ENCODE assay signal across 18 cellular contexts in genomic region chr12:116713529-116713928, GRCh38. TPM values are rescaled to one million over a fixed set of nuclear protein-coding genes. Genes with fewer than 3 reads are reported as not detected.
DNase-seq lines count a peak whose midpoint lies in the region; ATAC-seq, FAIRE-seq and TF ChIP-seq lines count a peak whose summit lies in the region.
"Had no signal": no experiment of that assay in that cellular context is flagged by ENCODE, and none has a peak within 500 bp of the region (broad histone marks: within the 10 kb centered on the region; RNA-seq: fewer than 3 reads in every experiment).

No MANE protein-coding gene starts in this region.

- CTCF ChIA-PET in CD8-positive, alpha-beta T cell (lab: Charles Lee), result no interaction called here

- peaks cover 11% of the 10 kb centered on the region for H3K36me3 ChIP-seq in CD8-positive, alpha-beta T cell (ENCODE audit: insufficient read depth, low read length)
- H3K36me3 ChIP-seq in small intestine (ENCODE audit: control insufficient read depth in 2 of 2, insufficient read depth in 2 of 2, low read length in 2 of 2) (peaks cover 4 to 12% of the 10 kb centered on the region in 2 donors), tibial artery (peaks cover 15 to 32% (median 17%) of the 10 kb centered on the region in 3 donors)

- no peak overlapping the region for H3K4me3 Mint-ChIP-seq in CD8-positive, alpha-beta T cell
- H3K4me3 Mint-ChIP-seq in chondrocyte (ENCODE audit: unreplicated experiment), result no peak overlapping the region
- no peak overlapping the region for H3K4me3 Mint-ChIP-seq in stimulated activated effector memory CD8-positive, alpha-beta T cell treated with anti-CD3 and anti-CD28 coated beads, Interleukin-12 subunit alpha, Interleukin-12 subunit beta, amount 100 ng/mL, for 72 hours
- H3K4me3 Mint-ChIP-seq: activated CD4-positive, alpha-beta memory T cell treated with anti-CD3 and anti-CD28 coated beads, Interleukin-2, amount 10 ng/mL, durations not matched to agents 7 days and 5 days had no signal

- H3K27ac Mint-ChIP-seq in CD8-positive, alpha-beta T cell, result peak overlapping the region; percentile 50
- no peak overlapping the region for H3K27ac Mint-ChIP-seq in chondrocyte (ENCODE audit: unreplicated experiment)
- H3K27ac Mint-ChIP-seq in stimulated activated effector memory CD8-positive, alpha-beta T cell treated with anti-CD3 and anti-CD28 coated beads, Interleukin-12 subunit alpha, Interleukin-12 subunit beta, amount 100 ng/mL, for 72 hours, result peak overlapping the region; percentile 49
- H3K27ac Mint-ChIP-seq: activated CD4-positive, alpha-beta memory T cell treated with anti-CD3 and anti-CD28 coated beads, Interleukin-2, amount 10 ng/mL, durations not matched to agents 7 days and 5 days had no signal

- no peak for FAIRE-seq in small intestine (lab: Jason Lieb, UNC)
- FAIRE-seq: GM19239 had no signal

- 92 to 100% (median 97%) methylated on average over 2 of the region's 2 CpGs for WGBS in small intestine, 3 donors

- H3K27ac ChIP-seq in CD8-positive, alpha-beta T cell (ENCODE audit: low read depth, low read length), result no peak overlapping the region
- H3K27ac ChIP-seq in small intestine (ENCODE audit: low read depth in 1 of 2, low read length in 1 of 2) (no peak overlapping the region), tibial artery (no peak overlapping the region)
- H3K27ac ChIP-seq: heart left ventricle, left lung had no signal

- POLR2A ChIA-PET in CD8-positive, alpha-beta T cell (lab: Charles Lee), result no interaction called here

- H3K27me3 Mint-ChIP-seq in CD8-positive, alpha-beta T cell (ENCODE audit: low read depth), result no peaks in the 10 kb centered on the region
- H3K27me3 Mint-ChIP-seq in chondrocyte (ENCODE audit: low read depth), result peaks cover 16% of the 10 kb centered on the region

- TF ChIP-seq CTCF in CD8-positive, alpha-beta T cell (IDR thresholded peaks at IDR 0.05), result no peak
- TF ChIP-seq CTCF in chondrocyte (IDR thresholded peaks at IDR 0.05) (peak; percentile 48), tibial artery (IDR thresholded peaks at IDR 0.05) (no peak)

- DNase-seq in CD8-positive, alpha-beta T cell, result no peak
- peak; percentile 33 for DNase-seq in NAMALWA (ENCODE audit: low spot score)
- DNase-seq in chondrocyte (ENCODE audit: low spot score), result no peak
- DNase-seq in stimulated activated effector memory CD8-positive, alpha-beta T cell treated with anti-CD3 and anti-CD28 coated beads, Interleukin-12 subunit alpha, Interleukin-12 subunit beta, amount 100 ng/mL, for 72 hours (ENCODE audit: low spot score in 2 of 2), result no peak
- DNase-seq in small intestine, result no peak
- DNase-seq in central memory CD4-positive, alpha-beta T cell, result no peak
- DNase-seq in tibial artery, result no peak
- DNase-seq: activated CD4-positive, alpha-beta memory T cell treated with anti-CD3 and anti-CD28 coated beads, Interleukin-2, amount 10 ng/mL, durations not matched to agents 7 days and 5 days; activated CD4-positive, CD25-positive, alpha-beta regulatory T cell; activated gamma-delta T cell; activated T-cell treated with anti-CD3 and anti-CD28 coated beads for 4 hours; left lung; NCI-H1105 treated with DMSO at 0.1 percent for 48 hours; NCI-H2107; NK-92 treated with Interleukin-12 subunit alpha and Interleukin-12 subunit beta, amount 100 ng/mL, for 24 hours; RPMI8226 had no signal

- ATAC-seq in CD8-positive, alpha-beta T cell, result no peak
- ATAC-seq in stimulated activated effector memory CD8-positive, alpha-beta T cell treated with anti-CD3 and anti-CD28 coated beads, Interleukin-12 subunit alpha, Interleukin-12 subunit beta, amount 100 ng/mL, for 72 hours, result no peak
- ATAC-seq: heart left ventricle, left lung had no signal

- peaks cover 47% of the 10 kb centered on the region for H3K36me3 Mint-ChIP-seq in CD8-positive, alpha-beta T cell
- peaks cover 8% of the 10 kb centered on the region for H3K36me3 Mint-ChIP-seq in chondrocyte (ENCODE audit: low read depth)
- peaks cover 58% of the 10 kb centered on the region for H3K36me3 Mint-ChIP-seq in stimulated activated effector memory CD8-positive, alpha-beta T cell treated with anti-CD3 and anti-CD28 coated beads, Interleukin-12 subunit alpha, Interleukin-12 subunit beta, amount 100 ng/mL, for 72 hours

- no peak overlapping the region for H3K4me3 ChIP-seq in CD8-positive, alpha-beta T cell (ENCODE audit: low read depth, low read length)
- H3K4me3 ChIP-seq in small intestine (ENCODE audit: low read depth in 1 of 2, low read length in 2 of 2), result no peak overlapping the region
- H3K4me3 ChIP-seq in tibial artery, result no peak overlapping the region
- H3K4me3 ChIP-seq: heart left ventricle, left lung had no signal

- H3K9me3 Mint-ChIP-seq in CD8-positive, alpha-beta T cell, result no peaks in the 10 kb centered on the region
- no peaks in the 10 kb centered on the region for H3K9me3 Mint-ChIP-seq in chondrocyte (ENCODE audit: low read depth)
- no peaks in the 10 kb centered on the region for H3K9me3 Mint-ChIP-seq in stimulated activated effector memory CD8-positive, alpha-beta T cell treated with anti-CD3 and anti-CD28 coated beads, Interleukin-12 subunit alpha, Interleukin-12 subunit beta, amount 100 ng/mL, for 72 hours
- H3K9me3 Mint-ChIP-seq: activated CD4-positive, alpha-beta memory T cell treated with anti-CD3 and anti-CD28 coated beads, Interleukin-2, amount 10 ng/mL, durations not matched to agents 7 days and 5 days had no signal

- peaks cover 7% of the 10 kb centered on the region for H3K4me1 Mint-ChIP-seq in CD8-positive, alpha-beta T cell (ENCODE audit: low read depth)
- peaks cover 39% of the 10 kb centered on the region for H3K4me1 Mint-ChIP-seq in chondrocyte (ENCODE audit: low read depth)
- peaks cover 10% of the 10 kb centered on the region for H3K4me1 Mint-ChIP-seq in stimulated activated effector memory CD8-positive, alpha-beta T cell treated with anti-CD3 and anti-CD28 coated beads, Interleukin-12 subunit alpha, Interleukin-12 subunit beta, amount 100 ng/mL, for 72 hours

- intact Hi-C loops in CD8-positive, alpha-beta T cell (cut with DNase I, micrococcal nuclease), result no loop called here
- intact Hi-C loops in tibial artery (cut with DNase I; ENCODE audit: low total_unique reads), result no loop called here

- H3K9me3 ChIP-seq in CD8-positive, alpha-beta T cell (ENCODE audit: low read length), result no peaks in the 10 kb centered on the region
- no peaks in the 10 kb centered on the region for H3K9me3 ChIP-seq in small intestine (ENCODE audit: control insufficient read depth, low read depth)
- no peaks in the 10 kb centered on the region for H3K9me3 ChIP-seq in tibial artery
- H3K9me3 ChIP-seq: heart left ventricle, left lung had no signal

- no peaks in the 10 kb centered on the region for H3K27me3 ChIP-seq in CD8-positive, alpha-beta T cell (ENCODE audit: insufficient read depth, low read length)
- H3K27me3 ChIP-seq in small intestine (ENCODE audit: control insufficient read depth in 2 of 2, insufficient read depth in 2 of 2, low read length in 2 of 2) (no peaks in the 10 kb centered on the region), tibial artery (peaks cover 0 to 9% of the 10 kb centered on the region in 2 donors)

- peaks cover 3% of the 10 kb centered on the region for H3K4me1 ChIP-seq in CD8-positive, alpha-beta T cell (ENCODE audit: insufficient read depth, low read length)
- no peaks in the 10 kb centered on the region for H3K4me1 ChIP-seq in small intestine (ENCODE audit: control insufficient read depth in 2 of 2, insufficient read depth in 1 of 2, low read depth in 1 of 2, low read length in 1 of 2)
- H3K4me1 ChIP-seq in tibial artery, result peaks cover 0 to 15% (median 8%) of the 10 kb centered on the region in 4 donors

RNA-seq across cellular contexts. Expression of gene SPRING1, which starts 24.3 kb away (rescaled TPM):
- 10 to 100 TPM; 14.1 to 14.4 TPM for total RNA-seq in CD8-positive, alpha-beta T cell
- total RNA-seq in chondrocyte, result 31.4 to 37.3 TPM (median 35.5 TPM) in 3 replicates
- 10 to 100 TPM; 10.3 to 17.3 (median 15.4) TPM for polyA plus RNA-seq in small intestine

RNA-seq across cellular contexts. Expression of gene RNFT2, which starts 24.6 kb away (rescaled TPM):
- 1 to 10 TPM; 3.8 to 4.1 TPM for total RNA-seq in CD8-positive, alpha-beta T cell
- 5.1 to 9.8 TPM (median 6.6 TPM) in 3 replicates for total RNA-seq in chondrocyte
- polyA plus RNA-seq in small intestine, result 1 to 10 TPM in 1 of 3 donors, under 1 TPM in 2; 0.45 to 2.4 (median 0.54) TPM
